11 cellular contexts compared by ENCODE assay signal in the genomic region with DNA sequence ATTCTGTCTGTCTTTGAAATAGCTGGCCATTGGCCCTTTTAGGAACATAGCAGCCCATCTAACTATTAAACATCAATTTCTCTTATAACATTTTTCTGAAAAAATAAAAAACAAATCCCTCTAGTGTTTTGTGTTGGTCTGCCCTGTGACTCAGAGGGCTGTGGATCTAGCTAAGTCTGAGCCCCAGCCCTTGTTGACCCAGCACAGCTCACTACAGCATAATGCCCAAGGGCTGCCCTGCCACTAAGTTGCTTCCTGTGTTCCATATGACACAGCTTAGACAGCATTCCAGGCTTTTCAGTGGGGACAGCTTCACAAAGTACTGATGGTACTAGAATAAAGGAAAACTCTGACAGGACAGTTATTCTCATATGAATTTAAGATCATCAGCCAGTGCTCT.
DNase-seq lines count a peak whose midpoint lies in the region; ATAC-seq and TF ChIP-seq lines count a peak whose summit lies in the region.
"Had no signal": no experiment of that assay in that cellular context is flagged by ENCODE, and none has a peak within 500 bp of the region (broad histone marks: within the 10 kb centered on the region; RNA-seq: fewer than 3 reads in every experiment).

No MANE protein-coding gene starts in this region.

- no peak overlapping the region for H2BK120ac ChIP-seq in H9 (ENCODE audit: low read depth, low read length, poor library complexity, severe bottlenecking)

- H3K27me3 ChIP-seq in H9 (ENCODE audit: insufficient read depth, low read length) (no peaks in the 10 kb centered on the region), adipocyte (replicated peaks; ENCODE audit: control insufficient read depth, insufficient read depth, low read length) (no peaks in the 10 kb centered on the region)
- H3K27me3 ChIP-seq: heart left ventricle had no signal

- H4K5ac ChIP-seq in H9 (ENCODE audit: insufficient read length, low read depth, low read length): no peak overlapping the region

- DNase-seq in H9 (no peak), adipocyte (ENCODE audit: low read depth) (peak; percentile 61), foreskin fibroblast (peak; percentile 71 to 86), retinal pigment epithelial cell (ENCODE audit: low read depth) (peak; percentile 69), SHP77 (lab: John Stamatoyannopoulos, UW) (no peak), NCI-H748 treated with DMSO at 0.1 percent for 48 hours (lab: John Stamatoyannopoulos, UW) (no peak)
- no peak for DNase-seq in activated CD4-positive, alpha-beta memory T cell treated with anti-CD3 and anti-CD28 coated beads for 36 hours
- DNase-seq: heart left ventricle, NCI-H1048 had no signal

- ATAC-seq in GM19397 (IDR thresholded peaks at IDR 0.05; ENCODE audit: unreplicated experiment): no peak

- no peak overlapping the region for H3K56ac ChIP-seq in H9 (ENCODE audit: insufficient read length, low read depth, low read length)

- no peak overlapping the region for H2BK12ac ChIP-seq in H9 (ENCODE audit: insufficient read length, low read depth, low read length)

- no peaks in the 10 kb centered on the region for H3K9me3 Mint-ChIP-seq in H9
- H3K9me3 Mint-ChIP-seq in activated CD4-positive, alpha-beta memory T cell treated with anti-CD3 and anti-CD28 coated beads for 36 hours: no peaks in the 10 kb centered on the region

- H3K4ac ChIP-seq in H9 (ENCODE audit: low read depth, low read length): no peak overlapping the region

- peak overlapping the region; percentile 22 for H3K4me2 ChIP-seq in H9 (ENCODE audit: insufficient read depth, insufficient read length, low read length)

- H3K36me3 ChIP-seq in adipocyte (ENCODE audit: control insufficient read depth, insufficient read depth, low read length, severe bottlenecking): peaks cover 9% of the 10 kb centered on the region

- no peak overlapping the region for H2BK15ac ChIP-seq in H9 (ENCODE audit: low read depth, low read length)

- H3K4me1 Mint-ChIP-seq in H9: peaks cover 48 to 55% of the 10 kb centered on the region in 2 experiments
- H3K4me1 Mint-ChIP-seq in activated CD4-positive, alpha-beta memory T cell treated with anti-CD3 and anti-CD28 coated beads for 36 hours (ENCODE audit: low read depth): no peaks in the 10 kb centered on the region

- intact Hi-C loops in activated CD4-positive, alpha-beta memory T cell treated with anti-CD3 and anti-CD28 coated beads for 36 hours (cut with micrococcal nuclease): no loop called here

- no peak overlapping the region for H3K9ac ChIP-seq in H9 (ENCODE audit: extremely low read depth, insufficient read length, low read length)
- H3K9ac ChIP-seq in adipocyte (ENCODE audit: low read length): no peak overlapping the region

- no peak overlapping the region for H3T11ph ChIP-seq in H9 (ENCODE audit: low read length)

- no peaks in the 10 kb centered on the region for H3K9me3 ChIP-seq in H9 (ENCODE audit: control insufficient read depth, low read depth, low read length)
- no peaks in the 10 kb centered on the region for H3K9me3 ChIP-seq in adipocyte (ENCODE audit: control insufficient read depth, low read length)
- H3K9me3 ChIP-seq: heart left ventricle had no signal

- no peaks in the 10 kb centered on the region; the same call in 1 of the 2 replicates for H3K79me2 ChIP-seq in H9 (ENCODE audit: insufficient read depth, low read length)

- H3K14ac ChIP-seq in H9 (ENCODE audit: insufficient read depth, low read length): no peak overlapping the region

- POLR2A ChIA-PET in activated CD4-positive, alpha-beta memory T cell treated with anti-CD3 and anti-CD28 coated beads for 36 hours (lab: Charles Lee): interaction anchor here (0.6 kb wide), 1 partner anchor 296 kb away, joined by 3 read pairs; no protein-coding TSS in a partner anchor

- no peak overlapping the region for H3K18ac ChIP-seq in H9 (ENCODE audit: insufficient read length, low read depth, low read length)

- no peaks in the 10 kb centered on the region for H4K20me1 ChIP-seq in H9 (ENCODE audit: control insufficient read depth, insufficient read depth, insufficient read length)

- no peak overlapping the region for H2BK5ac ChIP-seq in H9 (ENCODE audit: insufficient read length, low read length)

- H3K27ac Mint-ChIP-seq in H9: peak overlapping the region; percentile 45 to 95 (median 86)
- no peak overlapping the region for H3K27ac Mint-ChIP-seq in activated CD4-positive, alpha-beta memory T cell treated with anti-CD3 and anti-CD28 coated beads for 36 hours

- no peak overlapping the region for H2AFZ ChIP-seq in H9 (ENCODE audit: low read length)

- no peak overlapping the region for H2AK5ac ChIP-seq in H9 (ENCODE audit: insufficient read length, low read length)

- no peak overlapping the region for H4K91ac ChIP-seq in H9 (ENCODE audit: insufficient read length, low read depth, low read length)

- no peak overlapping the region; a peak in 1 of 5 replicates for H3K4me3 Mint-ChIP-seq in H9
- H3K4me3 Mint-ChIP-seq in activated CD4-positive, alpha-beta memory T cell treated with anti-CD3 and anti-CD28 coated beads for 36 hours: no peak overlapping the region

- H3K23me2 ChIP-seq in H9 (ENCODE audit: insufficient read length, low read depth, low read length, poor library complexity, severe bottlenecking): no peaks in the 10 kb centered on the region

- TF ChIP-seq CTCF in H9 (conservative IDR thresholded peaks at IDR 0.05) (no peak), foreskin fibroblast (IDR thresholded peaks at IDR 0.05; ENCODE audit: low read depth, low read length) (no peak), retinal pigment epithelial cell (conservative IDR thresholded peaks at IDR 0.05; ENCODE audit: low read depth, low read length) (no peak)

- H3K79me1 ChIP-seq in H9 (ENCODE audit: insufficient read depth, low read depth, low read length, poor library complexity, severe bottlenecking): no peaks in the 10 kb centered on the region

- H3K36me3 Mint-ChIP-seq in H9 (ENCODE audit: insufficient read depth in 1 of 3, low read depth in 3 of 3): peaks cover 0 to 7% (median 6%) of the 10 kb centered on the region in 3 experiments; a peak in 5 of 7 replicates
- H3K36me3 Mint-ChIP-seq in activated CD4-positive, alpha-beta memory T cell treated with anti-CD3 and anti-CD28 coated beads for 36 hours: no peaks in the 10 kb centered on the region

- H3K27ac ChIP-seq in H9 (ENCODE audit: insufficient read length, low read depth, low read length): peak overlapping the region; percentile 79
- H3K27ac ChIP-seq: heart left ventricle had no signal

- H2BK20ac ChIP-seq in H9 (ENCODE audit: low read depth, low read length, poor library complexity, severe bottlenecking): no peak overlapping the region

- no peaks in the 10 kb centered on the region for H3K27me3 Mint-ChIP-seq in H9 (ENCODE audit: low read depth)
- H3K27me3 Mint-ChIP-seq in activated CD4-positive, alpha-beta memory T cell treated with anti-CD3 and anti-CD28 coated beads for 36 hours: peaks cover 31% of the 10 kb centered on the region

- CTCF ChIA-PET in activated CD4-positive, alpha-beta memory T cell treated with anti-CD3 and anti-CD28 coated beads for 36 hours (lab: Charles Lee): no interaction called here

- H3K4me3 ChIP-seq in adipocyte (ENCODE audit: low read length): no peak overlapping the region
- no peak overlapping the region for H3K4me3 ChIP-seq in foreskin fibroblast (ENCODE audit: low read depth in 1 of 2, low read length in 2 of 2)
- H3K4me3 ChIP-seq in retinal pigment epithelial cell (ENCODE audit: low read length): no peak overlapping the region
- H3K4me3 ChIP-seq: heart left ventricle, skin epidermis had no signal

- H3K23ac ChIP-seq in H9 (ENCODE audit: insufficient read length, low read depth, low read length): no peak overlapping the region

- no peak overlapping the region for H4K8ac ChIP-seq in H9 (replicated peaks; ENCODE audit: insufficient read length, low read depth, low read length)

- H3K4me1 ChIP-seq in H9 (ENCODE audit: insufficient read depth, low read length) (peaks cover 26% of the 10 kb centered on the region), adipocyte (ENCODE audit: control insufficient read depth, insufficient read depth, low read length) (peaks cover 34% of the 10 kb centered on the region)

Comparison
In these comparisons a context has a peak if more than half of its experiments do, and no peak if none do; other contexts are left out.
1. DNase-seq: peak in adipocyte (single experiment), foreskin fibroblast (2 of 2) and retinal pigment epithelial cell (single experiment); none in H9 (single experiment), SHP77 (0 of 2), NCI-H748 treated with DMSO at 0.1 percent for 48 hours (single experiment) and activated CD4-positive, alpha-beta memory T cell treated with anti-CD3 and anti-CD28 coated beads for 36 hours (single experiment).